1 cellular context compared by ENCODE assay signal in the genomic region with DNA sequence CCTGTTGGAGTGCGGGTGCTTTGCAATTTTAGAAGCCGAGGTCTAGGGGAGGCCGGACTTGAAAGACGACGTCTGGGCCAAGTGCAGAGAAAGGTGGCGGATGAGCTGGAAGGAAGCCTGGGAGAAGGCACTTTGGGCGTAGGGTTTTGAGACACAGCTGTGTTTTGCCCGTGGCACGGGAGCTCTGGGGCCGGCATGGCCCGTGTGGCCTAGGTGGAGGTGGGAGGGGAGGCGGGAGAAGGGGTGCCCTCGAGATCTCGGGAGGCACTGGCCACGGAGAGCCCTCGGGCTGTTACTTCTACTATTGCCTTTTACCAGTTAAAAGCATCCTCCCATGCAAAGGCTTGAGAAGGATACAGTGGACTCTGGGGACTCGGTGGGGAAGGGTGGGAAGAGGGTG.
TF ChIP-seq lines count a peak whose summit lies in the region.

No MANE protein-coding gene starts in this region.

TF ChIP-seq in IMR-90, 13 proteins besides CTCF, POLR2A, EP300 and RAD21:
- no peak for TF ChIP-seq RFX5 (IDR thresholded peaks at IDR 0.05; ENCODE audit: low read depth, low read length)
- TF ChIP-seq CHD1 (IDR thresholded peaks at IDR 0.05; ENCODE audit: low read depth, low read length) = no peak
- TF ChIP-seq MXI1 (IDR thresholded peaks at IDR 0.05; ENCODE audit: borderline replicate concordance, low read depth, low read length) = no peak
- TF ChIP-seq CEBPB (IDR thresholded peaks at IDR 0.05; ENCODE audit: low read depth, low read length) = no peak
- TF ChIP-seq, protein P1, sequence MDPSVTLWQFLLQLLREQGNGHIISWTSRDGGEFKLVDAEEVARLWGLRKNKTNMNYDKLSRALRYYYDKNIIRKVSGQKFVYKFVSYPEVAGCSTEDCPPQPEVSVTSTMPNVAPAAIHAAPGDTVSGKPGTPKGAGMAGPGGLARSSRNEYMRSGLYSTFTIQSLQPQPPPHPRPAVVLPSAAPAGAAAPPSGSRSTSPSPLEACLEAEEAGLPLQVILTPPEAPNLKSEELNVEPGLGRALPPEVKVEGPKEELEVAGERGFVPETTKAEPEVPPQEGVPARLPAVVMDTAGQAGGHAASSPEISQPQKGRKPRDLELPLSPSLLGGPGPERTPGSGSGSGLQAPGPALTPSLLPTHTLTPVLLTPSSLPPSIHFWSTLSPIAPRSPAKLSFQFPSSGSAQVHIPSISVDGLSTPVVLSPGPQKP (IDR thresholded peaks at IDR 0.05; ENCODE audit: borderline replicate concordance, low read depth, low read length) = no peak
- TF ChIP-seq BHLHE40 (IDR thresholded peaks at IDR 0.05; ENCODE audit: low read depth, low read length) = no peak
